8 cellular contexts compared by ENCODE assay signal in the genomic region with DNA sequence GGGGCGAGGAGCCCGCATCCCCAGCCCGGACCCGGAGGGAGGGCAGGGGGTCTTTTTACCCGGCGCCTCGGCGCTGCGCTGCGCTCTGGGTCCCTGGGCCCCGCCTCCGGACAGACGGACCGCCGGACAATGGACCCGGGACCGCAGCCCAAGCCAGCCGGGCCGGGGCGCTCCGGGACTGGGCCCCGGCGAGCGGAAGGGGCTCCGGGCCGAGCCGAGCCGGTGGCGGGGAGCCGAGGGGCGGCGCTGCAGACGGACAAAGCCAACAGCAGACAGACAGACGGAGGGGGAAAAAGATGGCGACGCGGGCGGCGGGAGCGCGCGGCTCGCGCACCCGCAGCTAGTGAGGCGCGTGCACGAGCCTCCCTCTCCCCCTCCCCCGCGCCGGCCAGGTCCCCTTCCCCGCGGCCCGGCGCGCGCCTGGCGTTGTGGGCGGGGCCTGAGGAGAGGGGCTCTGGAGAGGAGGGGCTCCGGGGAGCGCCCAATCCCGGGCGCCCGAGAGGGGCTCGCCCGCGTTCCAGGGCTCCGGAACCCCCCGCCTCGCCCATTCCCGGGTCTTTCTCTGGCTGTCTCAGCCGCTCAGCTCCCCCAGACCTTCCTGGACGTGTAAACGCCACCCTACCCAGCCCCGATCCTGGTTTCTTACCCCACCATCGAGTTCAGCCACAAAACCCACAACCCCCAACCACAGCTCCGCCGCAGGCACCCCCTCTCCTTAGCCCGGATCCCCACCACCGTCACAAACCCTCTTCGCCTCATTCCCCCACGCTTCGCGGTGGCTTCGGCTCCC. TPM values are rescaled to one million over a fixed set of nuclear protein-coding genes. Genes with fewer than 3 reads are reported as not detected.
A peak's percentile ranks its signal among the peaks of the same experiment; 100 is the strongest.
DNase-seq lines count a peak whose midpoint lies in the region; ATAC-seq and TF ChIP-seq lines count a peak whose summit lies in the region.

A gene with protein sequence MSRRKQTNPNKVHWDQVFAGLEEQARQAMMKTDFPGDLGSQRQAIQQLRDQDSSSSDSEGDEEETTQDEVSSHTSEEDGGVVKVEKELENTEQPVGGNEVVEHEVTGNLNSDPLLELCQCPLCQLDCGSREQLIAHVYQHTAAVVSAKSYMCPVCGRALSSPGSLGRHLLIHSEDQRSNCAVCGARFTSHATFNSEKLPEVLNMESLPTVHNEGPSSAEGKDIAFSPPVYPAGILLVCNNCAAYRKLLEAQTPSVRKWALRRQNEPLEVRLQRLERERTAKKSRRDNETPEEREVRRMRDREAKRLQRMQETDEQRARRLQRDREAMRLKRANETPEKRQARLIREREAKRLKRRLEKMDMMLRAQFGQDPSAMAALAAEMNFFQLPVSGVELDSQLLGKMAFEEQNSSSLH (minus strand): TSS at position 334 of the 790 bp plus-strand sequence. CDS start 4,236 bp downstream, outside the sequence.

- ATAC-seq in GM21576 (IDR thresholded peaks at IDR 0.05; ENCODE audit: unreplicated experiment) (peak; percentile 42), thoracic aorta (ENCODE audit: insufficient number of reproducible peaks, low FRiP score, low read depth) (peak; percentile 51)

- peaks cover 17% of the 10 kb centered on the region for H3K36me3 Mint-ChIP-seq in activated naive CD4-positive, alpha-beta T cell treated with anti-CD3 and anti-CD28 coated beads, Interleukin-2, amount 10 ng/mL, durations not matched to agents 7 days and 5 days

- H3K9me3 ChIP-seq in KOPT-K1 (ENCODE audit: insufficient read depth, low read length, poor library complexity, severe bottlenecking), result no peaks in the 10 kb centered on the region
- no peaks in the 10 kb centered on the region for H3K9me3 ChIP-seq in SJCRH30 (replicated peaks)
- no peaks in the 10 kb centered on the region for H3K9me3 ChIP-seq in thoracic aorta

- H3K4me1 ChIP-seq in SJCRH30, result peaks cover 4% of the 10 kb centered on the region
- peaks cover 7 to 25% of the 10 kb centered on the region in 2 donors for H3K4me1 ChIP-seq in thoracic aorta (ENCODE audit: control insufficient read depth in 1 of 2, low read depth in 2 of 2)

- peaks cover 23% of the 10 kb centered on the region for H3K27me3 Mint-ChIP-seq in activated naive CD4-positive, alpha-beta T cell treated with anti-CD3 and anti-CD28 coated beads, Interleukin-2, amount 10 ng/mL, durations not matched to agents 7 days and 5 days

- TF ChIP-seq CTCF in thoracic aorta (IDR thresholded peaks at IDR 0.05), result peak; percentile 43

- H3K4me3 Mint-ChIP-seq in activated naive CD4-positive, alpha-beta T cell treated with anti-CD3 and anti-CD28 coated beads, Interleukin-2, amount 10 ng/mL, durations not matched to agents 7 days and 5 days, result peak within 1 kb of the TSS; percentile 93

- H3K27ac Mint-ChIP-seq in activated naive CD4-positive, alpha-beta T cell treated with anti-CD3 and anti-CD28 coated beads, Interleukin-2, amount 10 ng/mL, durations not matched to agents 7 days and 5 days, result peak within 1 kb of the TSS; percentile 91

- DNase-seq in DMS79 (lab: John Stamatoyannopoulos, UW) (peak; percentile 32), SJCRH30 (peak; percentile 78 to 83), germinal center (ENCODE audit: low spot score) (peak; percentile 94), nucleus accumbens (lab: John Stamatoyannopoulos, UW) (peak in 53 of 56 donors; percentile 12 to 88 (median 64)), thoracic aorta (ENCODE audit: low spot score) (no peak)
- peak; percentile 79 for DNase-seq in activated naive CD4-positive, alpha-beta T cell treated with anti-CD3 and anti-CD28 coated beads, Interleukin-2, amount 10 ng/mL, durations not matched to agents 7 days and 5 days

- CTCF ChIA-PET in activated naive CD4-positive, alpha-beta T cell treated with anti-CD3 and anti-CD28 coated beads, Interleukin-2, amount 10 ng/mL, durations not matched to agents 7 days and 5 days (lab: Charles Lee), result interaction anchor here (0.7 to 6.2 kb wide), 11 partner anchors 8 to 319 kb away, joined by 3 to 61 read pairs (median 4); partner anchors contain the start of gene IST1

- H3K27ac ChIP-seq in KOPT-K1 (ENCODE audit: low read depth, low read length, poor library complexity, severe bottlenecking) (peak within 1 kb of the TSS; percentile 49), SJCRH30 (peak within 1 kb of the TSS; percentile 70; the same call in 1 of the 2 replicates), thoracic aorta (peak within 1 kb of the TSS; percentile 91 to 93)

- peaks cover 53% of the 10 kb centered on the region for H3K4me1 Mint-ChIP-seq in activated naive CD4-positive, alpha-beta T cell treated with anti-CD3 and anti-CD28 coated beads, Interleukin-2, amount 10 ng/mL, durations not matched to agents 7 days and 5 days

- H3K9me3 Mint-ChIP-seq in activated naive CD4-positive, alpha-beta T cell treated with anti-CD3 and anti-CD28 coated beads, Interleukin-2, amount 10 ng/mL, durations not matched to agents 7 days and 5 days, result no peaks in the 10 kb centered on the region

- H3K36me3 ChIP-seq in KOPT-K1 (ENCODE audit: insufficient read depth, low read length) (0 out of 2 replicates have a peak, but pooled peaks cover 5% of the 10 kb centered on the region), SJCRH30 (no peaks in the 10 kb centered on the region), thoracic aorta (peaks cover 5% of the 10 kb centered on the region)

- H3K27me3 ChIP-seq in SJCRH30 (no peaks in the 10 kb centered on the region), thoracic aorta (replicated peaks; ENCODE audit: insufficient read depth) (no peaks in the 10 kb centered on the region)

- H3K4me3 ChIP-seq in SJCRH30, result peak within 1 kb of the TSS; percentile 98
- H3K4me3 ChIP-seq in thoracic aorta, result peak within 1 kb of the TSS; percentile 99

RNA-seq across cellular contexts. Expression of the gene that starts here (rescaled TPM):
- total RNA-seq in SJCRH30 (2014; rRNA removed; shearing (Covaris generic)), result 6.0 and 7.5 TPM in 2 replicates
- total RNA-seq in thoracic aorta, result 1 to 10 TPM; 5.7 to 6.3 TPM
